In the genomic region with DNA sequence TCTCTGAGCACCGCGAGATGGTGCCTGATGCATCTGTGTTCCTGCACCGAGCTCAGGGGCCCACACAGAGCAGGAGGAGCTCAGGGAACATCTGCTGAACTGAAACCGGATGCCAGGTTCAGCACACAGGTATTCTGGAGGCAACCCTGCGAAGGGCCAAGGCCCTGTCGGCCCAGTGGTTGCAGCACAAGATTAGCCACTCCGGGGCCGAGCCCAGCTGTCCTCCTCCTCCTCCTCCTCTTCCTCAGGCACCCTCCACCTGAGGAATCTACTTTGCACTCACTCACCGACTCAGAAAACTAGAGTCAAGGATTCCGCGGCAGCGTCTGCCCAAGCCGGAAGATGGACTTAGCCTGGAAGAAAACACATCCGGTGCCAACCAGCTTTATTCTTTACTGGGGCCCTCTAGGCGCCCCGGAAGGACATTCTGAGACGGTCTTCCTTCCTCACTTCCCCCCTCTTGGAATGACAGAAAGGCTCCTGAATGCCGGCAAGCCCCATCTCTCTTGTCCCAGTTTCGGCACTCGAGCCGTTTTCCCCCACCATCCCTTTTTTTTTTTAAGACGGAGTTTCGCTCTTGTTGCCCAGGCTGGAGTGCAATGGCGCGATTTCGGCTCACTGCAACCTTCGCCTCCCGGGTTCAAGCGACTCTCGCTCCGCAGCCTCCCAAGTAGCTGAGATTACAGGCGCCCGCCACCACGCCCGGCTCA, we compare ENCODE assay signal across 7 cellular contexts. TPM values are rescaled to one million over a fixed set of nuclear protein-coding genes. Genes with fewer than 3 reads are reported as not detected.
DNase-seq lines count a peak whose midpoint lies in the region; ATAC-seq and TF ChIP-seq lines count a peak whose summit lies in the region.

TSS of gene ZBTB6 (minus strand) at position 360 of the 710 bp plus-strand sequence. CDS start 1,251 bp downstream, outside the sequence.

- H3K36me3 Mint-ChIP-seq in T-helper 17 cell (ENCODE audit: low read depth), result peaks cover 4% of the 10 kb centered on the region

- H3K27me3 Mint-ChIP-seq in T-helper 17 cell, result no peaks in the 10 kb centered on the region

- H3K9me3 ChIP-seq in T-helper 17 cell (ENCODE audit: control insufficient read depth, low read length, poor library complexity, severe bottlenecking), result no peaks in the 10 kb centered on the region

- ATAC-seq in GM18502 (IDR thresholded peaks at IDR 0.05; ENCODE audit: poor library complexity, unreplicated experiment) (peak; percentile 97), HG02885 (IDR thresholded peaks at IDR 0.05; ENCODE audit: poor library complexity, unreplicated experiment) (peak; percentile 97), T-helper 17 cell (peak; percentile 96)

- in situ Hi-C loops in astrocyte of the cerebellum (cut with HindIII; ENCODE audit: low sequenced_read_pairs), result no loop called here

- DNase-seq in NCI-H1694 (lab: John Stamatoyannopoulos, UW) (peak; percentile 84), T-helper 17 cell (peak; percentile 35 to 62 (median 57)), astrocyte of the cerebellum (ENCODE audit: low read depth) (peak; percentile 68), hippocampal formation (lab: John Stamatoyannopoulos, UW) (peak; percentile 76 to 92), retina (peak; percentile 90)

- H3K4me3 ChIP-seq in astrocyte of the cerebellum (ENCODE audit: low read depth, low read length), result peak within 1 kb of the TSS; percentile 59

- no peak for TF ChIP-seq CTCF in astrocyte of the cerebellum (IDR thresholded peaks at IDR 0.05; ENCODE audit: low read depth, low read length, missing control alignments)

- H3K4me1 Mint-ChIP-seq in T-helper 17 cell, result peaks cover 18% of the 10 kb centered on the region

- H3K27ac Mint-ChIP-seq in T-helper 17 cell, result peak within 1 kb of the TSS; percentile 98

- peak within 1 kb of the TSS; percentile 96 for H3K4me3 Mint-ChIP-seq in T-helper 17 cell

RNA-seq across cellular contexts. Expression of gene ZBTB6, which starts in this region (rescaled TPM):
- total RNA-seq in T-helper 17 cell, result 1 to 10 TPM; 3.7 to 4.7 TPM

Comparison
In these comparisons a context has a peak if more than half of its experiments do, and no peak if none do; other contexts are left out.
1. Peak in every context shown above with its lines: DNase-seq, ATAC-seq and H3K4me3 ChIP-seq.